Comparison of ENCODE assay signal across 9 cellular contexts in the genomic region with DNA sequence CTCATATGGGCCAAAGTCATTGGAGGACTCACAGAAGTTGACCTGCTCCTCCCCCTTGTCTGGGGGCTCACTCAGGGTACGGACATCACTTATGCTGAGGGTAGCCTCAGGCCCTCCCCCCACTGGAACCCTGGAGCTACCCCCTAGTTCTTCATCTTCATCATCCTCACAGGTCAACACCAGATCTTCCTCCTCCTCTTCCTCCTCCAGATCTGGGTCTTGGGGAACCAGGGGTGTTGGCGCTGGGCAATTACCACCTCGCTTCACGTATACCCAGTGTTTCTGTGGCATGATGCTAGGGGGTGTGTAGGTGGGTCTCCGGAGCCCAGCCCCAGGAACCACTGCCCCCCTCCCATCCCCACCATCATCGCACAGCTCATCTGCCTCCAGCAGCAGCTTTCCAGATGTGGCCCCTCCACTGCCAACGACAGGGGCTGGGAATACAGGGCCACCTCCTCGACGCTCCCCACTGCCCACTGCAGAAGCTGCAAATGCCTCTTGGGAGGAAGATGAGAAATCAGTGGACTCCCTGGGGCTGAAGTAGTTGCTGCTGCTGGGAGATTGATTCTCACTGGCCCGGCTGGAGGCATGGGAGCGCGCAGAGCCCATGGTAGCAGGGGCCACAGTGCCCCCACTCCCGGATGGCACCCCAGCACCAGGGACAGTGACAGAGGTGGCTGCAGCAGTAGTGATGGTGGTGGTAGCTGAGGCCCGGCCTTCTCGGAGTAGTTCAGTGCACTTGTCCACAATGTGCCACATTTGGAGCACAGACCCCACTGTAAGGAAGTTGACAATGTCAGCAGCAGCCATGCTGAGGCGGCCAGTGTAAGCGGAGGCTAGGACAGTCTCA. TPM values are rescaled to one million over a fixed set of nuclear protein-coding genes. Genes with fewer than 3 reads are reported as not detected.
DNase-seq lines count a peak whose midpoint lies in the region; ATAC-seq, FAIRE-seq and TF ChIP-seq lines count a peak whose summit lies in the region.
"Had no signal": no experiment of that assay in that cellular context is flagged by ENCODE, and none has a peak within 500 bp of the region (broad histone marks: within the 10 kb centered on the region; RNA-seq: fewer than 3 reads in every experiment).

No MANE protein-coding gene starts in this region.

- H4K20me1 ChIP-seq in H1 (replicated peaks in 1 of 2; ENCODE audit: control insufficient read depth in 1 of 2, insufficient read depth in 2 of 2, low read length in 2 of 2) = peaks cover 0 to 5% of the 10 kb centered on the region in 2 experiments

- H3K9me3 ChIP-seq in H1 (ENCODE audit: insufficient read depth in 2 of 2, low read depth in 1 of 2, low read length in 1 of 2) (no peaks in the 10 kb centered on the region), gastrocnemius medialis (no peaks in the 10 kb centered on the region)

- TF ChIP-seq POLR2A in H1 (IDR thresholded peaks at IDR 0.05; ENCODE audit: control extremely low read depth in 1 of 2, low read depth in 2 of 2, low read length in 2 of 2) (no peak), gastrocnemius medialis (IDR thresholded peaks at IDR 0.05) (no peak)

- H3K23ac ChIP-seq in H1 (ENCODE audit: insufficient read length) = no peak overlapping the region

- H3K14ac ChIP-seq in H1 (ENCODE audit: insufficient read length) = no peak overlapping the region

- no peak for TF ChIP-seq RAD21 in H1 (IDR thresholded peaks at IDR 0.05 in 1 of 2, conservative IDR thresholded peaks at IDR 0.05 in 1 of 2; ENCODE audit: low read depth in 2 of 2, low read length in 2 of 2)

- in situ Hi-C loops in gastrocnemius medialis (cut with MboI; ENCODE audit: low sequenced_read_pairs in 4 of 4) = no loop called here

- peak overlapping the region; percentile 68; the same call in 1 of the 2 replicates for H2BK5ac ChIP-seq in H1 (ENCODE audit: low read depth, low read length)

- H3K4me3 ChIP-seq in H1 (ENCODE audit: extremely low read depth in 1 of 4, insufficient read depth in 2 of 4, low read depth in 3 of 4, low read length in 4 of 4) (no peak overlapping the region), gastrocnemius medialis (no peak overlapping the region)

- peak overlapping the region; percentile 88; the same call in 1 of the 2 replicates for H2AK5ac ChIP-seq in H1 (ENCODE audit: low read depth, low read length)

- no peak for FAIRE-seq in H1 (lab: Jason Lieb, UNC)

- H4K91ac ChIP-seq in H1 (replicated peaks; ENCODE audit: insufficient read length, low read length) = no peak overlapping the region

- peak overlapping the region; percentile 98 for H3K4me3 Mint-ChIP-seq in Calu3 (ENCODE audit: low read depth, unreplicated experiment)

- H3K36me3 Mint-ChIP-seq in Calu3 (ENCODE audit: insufficient read depth, unreplicated experiment) = peaks cover 98% of the 10 kb centered on the region

- H4K8ac ChIP-seq in H1 (ENCODE audit: extremely low read depth, insufficient read depth, low read length) = no peak overlapping the region

- POLR2A ChIA-PET in H1 (lab: Charles Lee; ENCODE audit: partially characterized antibody) = interaction anchor here (0.6 to 6.3 kb wide), 8 partner anchors 15 to 426 kb away, joined by 3 to 30 read pairs (median 4); partner anchors contain the start of genes B3GALT4, RPS18 and VPS52

- H3K9me3 Mint-ChIP-seq in Calu3 (ENCODE audit: low read depth, unreplicated experiment) = no peaks in the 10 kb centered on the region

- H2BK120ac ChIP-seq in H1 (replicated peaks; ENCODE audit: low read depth, low read length) = no peak overlapping the region

- H3K79me2 ChIP-seq in H1 (ENCODE audit: control insufficient read depth in 1 of 2, insufficient read depth in 2 of 2, low read length in 2 of 2) = peaks cover 0 to 17% of the 10 kb centered on the region in 2 experiments; a peak in 1 of 4 replicates

- no peak overlapping the region for H3K18ac ChIP-seq in H1 (ENCODE audit: extremely low read depth, low read length)

- TF ChIP-seq CTCF in Calu3 (IDR thresholded peaks at IDR 0.05; ENCODE audit: unreplicated experiment) (no peak), H1 (IDR thresholded peaks at IDR 0.05; ENCODE audit: control extremely low read depth in 1 of 3, insufficient read depth in 1 of 3, low read depth in 1 of 3, low read length in 3 of 3) (no peak), gastrocnemius medialis (IDR thresholded peaks at IDR 0.05 in 4 of 5, conservative IDR thresholded peaks at IDR 0.05 in 1 of 5) (no peak)

- H3K27ac ChIP-seq in H1 (ENCODE audit: low read depth, low read length) (no peak overlapping the region), gastrocnemius medialis (peak overlapping the region; percentile 86 to 94 (median 94))

- CTCF ChIA-PET in Calu3 (lab: Charles Lee) = no interaction called here
- CTCF ChIA-PET in H1 (lab: Charles Lee; ENCODE audit: partially characterized antibody) = interaction anchor here (1.0 to 2.7 kb wide), 3 partner anchors 17 to 36 kb away, joined by 3 to 8 read pairs (median 3); partner anchors contain the start of gene RGL2

- H2BK20ac ChIP-seq in H1 (ENCODE audit: low read length) = no peak overlapping the region

- H3K4me1 ChIP-seq in H1 (replicated peaks in 1 of 4; ENCODE audit: control insufficient read depth in 3 of 4, insufficient read depth in 4 of 4, low read length in 3 of 4) = peaks cover 0 to 28% (median 17%) of the 10 kb centered on the region in 4 experiments; a peak in 6 of 7 replicates
- peaks cover 33 to 65% of the 10 kb centered on the region in 2 donors for H3K4me1 ChIP-seq in gastrocnemius medialis

- H3K9ac ChIP-seq in H1 (replicated peaks in 1 of 4; ENCODE audit: extremely low read depth in 1 of 4, low read depth in 3 of 4, low read length in 3 of 4) = no peak overlapping the region

- peaks cover 65% of the 10 kb centered on the region for H3K4me1 Mint-ChIP-seq in Calu3 (ENCODE audit: low read depth, unreplicated experiment)

- BruUV-seq in Calu3 (replicated peaks; lab: Mats Ljungman, UMichigan) = no TSS peak

- ATAC-seq in gastrocnemius medialis = no peak
- no peak for ATAC-seq in activated CD4-positive, CD25-positive, alpha-beta regulatory T cell treated with anti-CD3 and anti-CD28 coated beads, Interleukin-2, amount 50 U/mL, for 24 hours

- intact Hi-C loops in Calu3 (cut with micrococcal nuclease; ENCODE audit: unreplicated experiment) = loop anchor here (5.0 kb wide), 1 partner anchor 76 kb away; the partner anchor contains the start of gene KIFC1
- intact Hi-C loops in gastrocnemius medialis (cut with DNase I; ENCODE audit: low total_unique reads) = loop anchor here (10.0 kb wide), 2 partner anchors 409 to 1141 kb away; partner anchors contain the start of genes AGPAT1 and RNF5

- H3K36me3 ChIP-seq in H1 (ENCODE audit: control insufficient read depth in 2 of 4, insufficient read depth in 4 of 4, low read length in 3 of 4) (peaks cover 8 to 27% (median 21%) of the 10 kb centered on the region in 4 experiments; a peak in 7 of 8 replicates), gastrocnemius medialis (peaks cover 0 to 26% of the 10 kb centered on the region in 2 donors)

- no peak overlapping the region; the same call in 1 of the 2 replicates for H2BK15ac ChIP-seq in H1 (ENCODE audit: low read length)

- peak overlapping the region in 1 of 2 experiments; percentile 95; a peak in 1 of 4 replicates for H3K4me2 ChIP-seq in H1 (ENCODE audit: insufficient read depth in 1 of 2, low read depth in 2 of 2, low read length in 2 of 2)

- H3K27me3 Mint-ChIP-seq in Calu3 (ENCODE audit: unreplicated experiment) = no peaks in the 10 kb centered on the region

- H2AFZ ChIP-seq in H1 (ENCODE audit: low read length) = no peak overlapping the region

- peak overlapping the region; percentile 23; the same call in 1 of the 2 replicates for H2BK12ac ChIP-seq in H1 (ENCODE audit: low read depth, low read length)

- H3K27ac Mint-ChIP-seq in Calu3 (ENCODE audit: unreplicated experiment) = peak overlapping the region; percentile 97

- 86% methylated on average over 17 of the region's 17 CpGs; no CpG with 5 or more reads in 1 of the 2 experiments for WGBS in H1 (ENCODE audit: extremely low coverage in 1 of 2, insufficient coverage in 1 of 2, insufficient read length in 1 of 2, insufficient replicate concordance in 2 of 2, low coverage in 1 of 2, low lambda C conversion rate in 2 of 2, missing lambda C conversion rate in 1 of 2), 2 experiments

- no peak overlapping the region for H4K5ac ChIP-seq in H1 (ENCODE audit: insufficient read length, low read depth, low read length)

- no peak for TF ChIP-seq EP300 in H1 (IDR thresholded peaks at IDR 0.05; ENCODE audit: borderline replicate concordance in 1 of 2, low read depth in 2 of 2, low read length in 2 of 2)

- H3K23me2 ChIP-seq in H1 (ENCODE audit: low read depth, low read length) = peaks cover 26% of the 10 kb centered on the region

- H3K79me1 ChIP-seq in H1 (ENCODE audit: low read depth, low read length) = no peaks in the 10 kb centered on the region; the same call in 1 of the 2 replicates

- DNase-seq in Calu3 (no peak), H1 (ENCODE audit: low read depth in 1 of 2, low spot score in 2 of 2) (no peak), gastrocnemius medialis (no peak), islet precursor cell (no peak), globus pallidus (ENCODE audit: low spot score) (no peak)
- DNase-seq: NCI-H1092 treated with DMSO at 0.1 percent for 48 hours, occipital lobe had no signal

- H3K56ac ChIP-seq in H1 (replicated peaks; ENCODE audit: insufficient read length, low read depth, low read length) = no peak overlapping the region

- no peaks in the 10 kb centered on the region for H3K27me3 ChIP-seq in H1 (replicated peaks in 1 of 4; ENCODE audit: control insufficient read depth in 3 of 4, extremely low read depth in 1 of 4, insufficient read depth in 3 of 4, low read length in 3 of 4)
- no peaks in the 10 kb centered on the region for H3K27me3 ChIP-seq in gastrocnemius medialis

- no peak overlapping the region for H3K4ac ChIP-seq in H1 (replicated peaks; ENCODE audit: insufficient read length, low read depth, low read length)

RNA-seq across cellular contexts. Expression of gene ZBTB22, which starts 1.6 kb away (rescaled TPM):
- total RNA-seq in Calu3 (2022) (22.6 and 26.4 TPM in 2 replicates), gastrocnemius medialis (10 to 100 TPM in 3 of 4 donors, 1 to 10 TPM in 1; 9.0 to 19.3 (median 16.3) TPM)
- polyA plus RNA-seq in PFSK-1 (2012; ENCODE audit: insufficient read length, low read depth) = 26.5 TPM
- 9.8 and 9.9 TPM in 2 replicates for total RNA-seq in H1 (2021; fragmentation: NEBNext Ultra II Directional; extraction: Animal tissue kit (Norgen Biotek cat#: 25700))
- polyA plus RNA-seq in H1 (2011; rRNA removed) = 7.4 and 11.0 TPM in 2 replicates
- polyA plus RNA-seq in H1 (2011; cell fraction: cytosol; rRNA removed) = 10.9 TPM
- 14.1 TPM for polyA plus RNA-seq in H1 (2011; cell fraction: nucleus; rRNA removed)
- 8.2 to 11.0 TPM (median 10.5 TPM) in 4 replicates for polyA plus RNA-seq in H1 (2012, experiment 1 of 2)
- 6.4 TPM for polyA plus RNA-seq in H1 (2012, experiment 2 of 2)
- polyA plus RNA-seq in H1 (2013, experiment 1 of 2) = 4.9 TPM
- 4.7 TPM for polyA plus RNA-seq in H1 (2013, experiment 2 of 2)
- polyA minus RNA-seq in H1 (2011; rRNA and poly(A)+ RNA removed) = 13.1 and 18.0 TPM in 2 replicates
- 7.9 TPM for polyA minus RNA-seq in H1 (2011; cell fraction: cytosol; rRNA and poly(A)+ RNA removed)
- polyA minus RNA-seq in H1 (2011; cell fraction: nucleus; rRNA and poly(A)+ RNA removed) = 10.0 TPM

RNA-seq across cellular contexts. Expression of gene TAPBP, which starts 2.1 kb away (rescaled TPM):
- total RNA-seq in Calu3 (2022) (443 and 488 TPM in 2 replicates), gastrocnemius medialis (10 to 100 TPM; 15.9 to 42.4 (median 36.5) TPM)
- 20.1 TPM for polyA plus RNA-seq in PFSK-1 (2012; ENCODE audit: insufficient read length, low read depth)
- 33.5 and 35.4 TPM in 2 replicates for total RNA-seq in H1 (2021; fragmentation: NEBNext Ultra II Directional; extraction: Animal tissue kit (Norgen Biotek cat#: 25700))
- polyA plus RNA-seq in H1 (2011; rRNA removed) = 24.5 and 28.9 TPM in 2 replicates
- polyA plus RNA-seq in H1 (2011; cell fraction: cytosol; rRNA removed) = 9.1 TPM
- 19.7 TPM for polyA plus RNA-seq in H1 (2011; cell fraction: nucleus; rRNA removed)
- polyA plus RNA-seq in H1 (2012, experiment 1 of 2) = 18.0 to 28.5 TPM (median 23.0 TPM) in 4 replicates
- 15.3 TPM for polyA plus RNA-seq in H1 (2012, experiment 2 of 2)
- 44.2 TPM for polyA plus RNA-seq in H1 (2013, experiment 1 of 2)
- polyA plus RNA-seq in H1 (2013, experiment 2 of 2) = 52.6 TPM
- 11.9 and 16.1 TPM in 2 replicates for polyA minus RNA-seq in H1 (2011; rRNA and poly(A)+ RNA removed)
- 18.5 TPM for polyA minus RNA-seq in H1 (2011; cell fraction: cytosol; rRNA and poly(A)+ RNA removed)
- polyA minus RNA-seq in H1 (2011; cell fraction: nucleus; rRNA and poly(A)+ RNA removed) = 11.9 TPM

RNA-seq across cellular contexts. Expression of gene DAXX, which starts 6.8 kb away (rescaled TPM):
- total RNA-seq in Calu3 (2022) (86.3 and 86.6 TPM in 2 replicates), gastrocnemius medialis (10 to 100 TPM; 37.2 to 76.0 (median 59.8) TPM)
- polyA plus RNA-seq in PFSK-1 (2012; ENCODE audit: insufficient read length, low read depth) = 53.2 TPM
- 81.9 and 85.0 TPM in 2 replicates for total RNA-seq in H1 (2021; fragmentation: NEBNext Ultra II Directional; extraction: Animal tissue kit (Norgen Biotek cat#: 25700))
- polyA plus RNA-seq in H1 (2011; rRNA removed) = 31.1 and 53.7 TPM in 2 replicates
- polyA plus RNA-seq in H1 (2011; cell fraction: cytosol; rRNA removed) = 34.8 TPM
- polyA plus RNA-seq in H1 (2011; cell fraction: nucleus; rRNA removed) = 77.6 TPM
- 85.4 to 115 TPM (median 89.6 TPM) in 4 replicates for polyA plus RNA-seq in H1 (2012, experiment 1 of 2)
- 85.3 TPM for polyA plus RNA-seq in H1 (2012, experiment 2 of 2)
- 72.0 TPM for polyA plus RNA-seq in H1 (2013, experiment 1 of 2)
- 70.3 TPM for polyA plus RNA-seq in H1 (2013, experiment 2 of 2)
- polyA minus RNA-seq in H1 (2011; rRNA and poly(A)+ RNA removed) = 11.0 and 18.4 TPM in 2 replicates
- 17.6 TPM for polyA minus RNA-seq in H1 (2011; cell fraction: cytosol; rRNA and poly(A)+ RNA removed)
- 28.4 TPM for polyA minus RNA-seq in H1 (2011; cell fraction: nucleus; rRNA and poly(A)+ RNA removed)

RNA-seq across cellular contexts. Expression of gene RGL2, which starts 17.2 kb away (rescaled TPM):
- total RNA-seq in Calu3 (2022) (138 and 154 TPM in 2 replicates), gastrocnemius medialis (10 to 100 TPM; 39.8 to 52.3 (median 40.8) TPM)
- 34.9 TPM for polyA plus RNA-seq in PFSK-1 (2012; ENCODE audit: insufficient read length, low read depth)
- total RNA-seq in H1 (2021; fragmentation: NEBNext Ultra II Directional; extraction: Animal tissue kit (Norgen Biotek cat#: 25700)) = 58.1 and 63.2 TPM in 2 replicates
- polyA plus RNA-seq in H1 (2011; rRNA removed) = 80.3 and 124 TPM in 2 replicates
- 80.3 TPM for polyA plus RNA-seq in H1 (2011; cell fraction: cytosol; rRNA removed)
- 500 TPM for polyA plus RNA-seq in H1 (2011; cell fraction: nucleus; rRNA removed)
- polyA plus RNA-seq in H1 (2012, experiment 1 of 2) = 49.4 to 72.6 TPM (median 63.7 TPM) in 4 replicates
- polyA plus RNA-seq in H1 (2012, experiment 2 of 2) = 56.9 TPM
- 61.3 TPM for polyA plus RNA-seq in H1 (2013, experiment 1 of 2)
- 57.1 TPM for polyA plus RNA-seq in H1 (2013, experiment 2 of 2)
- polyA minus RNA-seq in H1 (2011; rRNA and poly(A)+ RNA removed) = 60.1 and 67.6 TPM in 2 replicates
- polyA minus RNA-seq in H1 (2011; cell fraction: cytosol; rRNA and poly(A)+ RNA removed) = 32.1 TPM
- 89.6 TPM for polyA minus RNA-seq in H1 (2011; cell fraction: nucleus; rRNA and poly(A)+ RNA removed)

RNA-seq across cellular contexts. Expression of gene PFDN6, which starts 26.6 kb away (rescaled TPM):
- total RNA-seq in Calu3 (2022) (141 and 168 TPM in 2 replicates), gastrocnemius medialis (100 to 1,000 TPM in 1 of 4 donors, 10 to 100 TPM in 3; 49.9 to 106 (median 76.8) TPM)
- 94.4 TPM for polyA plus RNA-seq in PFSK-1 (2012; ENCODE audit: insufficient read length, low read depth)
- total RNA-seq in H1 (2021; fragmentation: NEBNext Ultra II Directional; extraction: Animal tissue kit (Norgen Biotek cat#: 25700)) = 93.3 and 95.7 TPM in 2 replicates
- polyA plus RNA-seq in H1 (2011; rRNA removed) = 32.0 and 33.5 TPM in 2 replicates
- 71.5 TPM for polyA plus RNA-seq in H1 (2011; cell fraction: cytosol; rRNA removed)
- polyA plus RNA-seq in H1 (2011; cell fraction: nucleus; rRNA removed) = 51.7 TPM
- polyA plus RNA-seq in H1 (2012, experiment 1 of 2) = 122 to 163 TPM (median 157 TPM) in 4 replicates
- 109 TPM for polyA plus RNA-seq in H1 (2012, experiment 2 of 2)
- polyA plus RNA-seq in H1 (2013, experiment 1 of 2) = 69.3 TPM
- 75.8 TPM for polyA plus RNA-seq in H1 (2013, experiment 2 of 2)
- polyA minus RNA-seq in H1 (2011; rRNA and poly(A)+ RNA removed) = 16.3 and 18.6 TPM in 2 replicates
- 22.9 TPM for polyA minus RNA-seq in H1 (2011; cell fraction: cytosol; rRNA and poly(A)+ RNA removed)
- polyA minus RNA-seq in H1 (2011; cell fraction: nucleus; rRNA and poly(A)+ RNA removed) = 23.2 TPM

Comparison
In these comparisons a context has a peak if more than half of its experiments do, and no peak if none do; other contexts are left out.
1. RNA of gene TAPBP, which starts 2.1 kb away (total RNA-seq): 443 to 488 TPM in Calu3; 15.9 to 42.4 TPM in gastrocnemius medialis and 33.5 to 35.4 TPM in H1; every median in the first group is over 10 times any median in the second.